ENCODE assay signal across 12 cellular contexts in the genomic region with DNA sequence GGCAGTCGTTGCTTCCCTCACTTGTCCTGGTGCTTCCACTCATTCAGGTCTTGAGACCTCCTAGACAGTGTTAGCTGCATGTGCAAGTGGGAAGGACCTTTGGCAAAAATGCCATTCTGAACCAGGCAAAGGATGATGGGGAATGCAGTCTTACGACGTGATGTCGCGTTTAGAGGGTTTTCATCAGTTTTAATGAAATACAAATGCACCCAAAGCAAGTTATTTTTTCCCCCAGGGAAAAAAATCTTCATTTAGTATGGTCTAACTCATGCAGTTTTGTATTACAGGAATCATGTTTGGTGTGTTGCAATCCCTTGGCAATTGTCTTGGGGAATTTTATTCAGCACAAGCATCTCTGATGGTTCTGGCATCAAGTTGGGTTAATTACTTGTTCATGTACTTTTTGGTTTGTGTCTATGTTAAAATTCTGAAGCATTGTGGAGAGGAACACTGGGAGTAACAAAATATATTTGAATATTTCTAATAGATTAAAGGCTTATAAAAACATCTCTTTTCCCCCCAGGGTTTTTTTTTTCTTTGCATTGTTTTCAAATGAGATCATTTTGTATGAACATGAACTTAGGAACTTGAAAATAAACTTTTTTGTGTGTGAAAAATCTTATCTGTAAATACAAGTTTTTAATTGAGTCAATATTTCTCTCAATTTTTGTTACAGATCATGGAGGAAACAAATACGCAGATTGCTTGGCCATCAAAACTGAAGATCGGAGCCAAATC.
DNase-seq lines count a peak whose midpoint lies in the region; ATAC-seq, FAIRE-seq and TF ChIP-seq lines count a peak whose summit lies in the region.
"Had no signal": no experiment of that assay in that cellular context is flagged by ENCODE, and none has a peak within 500 bp of the region (broad histone marks: within the 10 kb centered on the region; RNA-seq: fewer than 3 reads in every experiment).

No MANE protein-coding gene starts in this region.

- H3K27me3 ChIP-seq in brain microvascular endothelial cell (replicated peaks) (no peaks in the 10 kb centered on the region), skeletal muscle tissue (ENCODE audit: control insufficient read depth in 3 of 3, insufficient read depth in 3 of 3, low read length in 3 of 3) (no peaks in the 10 kb centered on the region)
- H3K27me3 ChIP-seq: neutrophil had no signal

- no peaks in the 10 kb centered on the region for H3K9me3 ChIP-seq in skeletal muscle tissue (ENCODE audit: control insufficient read depth in 3 of 3, low read length in 3 of 3)
- H3K9me3 ChIP-seq: neutrophil had no signal

- peaks cover 7 to 13% (median 9%) of the 10 kb centered on the region in 3 donors for H3K4me1 ChIP-seq in skeletal muscle tissue (ENCODE audit: control insufficient read depth in 3 of 3, insufficient read depth in 3 of 3, low read length in 3 of 3)

- no peaks in the 10 kb centered on the region for H3K36me3 ChIP-seq in brain microvascular endothelial cell (replicated peaks)
- no peaks in the 10 kb centered on the region for H3K36me3 ChIP-seq in skeletal muscle tissue (ENCODE audit: control insufficient read depth in 3 of 3, insufficient read depth in 3 of 3, low read length in 3 of 3)
- H3K36me3 ChIP-seq: neutrophil had no signal

- in situ Hi-C loops in brain microvascular endothelial cell (cut with HindIII; ENCODE audit: low pct_ligation_motif_present, low sequenced_read_pairs) = no loop called here

- H3K27ac ChIP-seq in brain microvascular endothelial cell (peak overlapping the region; percentile 68), skeletal muscle tissue (ENCODE audit: low read depth, low read length) (peak overlapping the region; percentile 37)
- H3K27ac ChIP-seq: neutrophil had no signal

- no peak for TF ChIP-seq CTCF in brain microvascular endothelial cell (IDR thresholded peaks at IDR 0.05; ENCODE audit: low read depth, low read length, missing control alignments)

- DNase-seq in H54 (ENCODE audit: insufficient read length, low spot score) = no peak
- no peak for DNase-seq in brain microvascular endothelial cell
- no peak for DNase-seq in left cardiac atrium
- no peak for DNase-seq in activated CD4-positive, alpha-beta T cell treated with anti-CD3 and anti-CD28 coated beads, Interleukin-2, amount 50 U/mL, for 1 hour
- DNase-seq in COLO829 (ENCODE audit: low spot score) = no peak
- no peak for DNase-seq in RPMI8226
- DNase-seq: activated CD4-positive, alpha-beta T cell treated with anti-CD3 and anti-CD28 coated beads, Interleukin-2, amount 10 ng/mL, durations not matched to agents 24 days and 14 days; activated naive CD4-positive, alpha-beta T cell treated with anti-CD3 and anti-CD28 coated beads for 36 hours; NCI-H1105 treated with DMSO at 0.1 percent for 48 hours had no signal

- peak; percentile 83 for FAIRE-seq in H54 (lab: Jason Lieb, UNC)

- H3K4me3 ChIP-seq in brain microvascular endothelial cell (ENCODE audit: low read depth, low read length) (no peak overlapping the region), skeletal muscle tissue (ENCODE audit: low read length in 3 of 3) (peak overlapping the region in 1 of 3 donors; percentile 34)

- no peak overlapping the region for H3K9ac ChIP-seq in skeletal muscle tissue (ENCODE audit: low read depth in 1 of 3, low read length in 3 of 3)

- intact Hi-C loops in left cardiac atrium (cut with DNase I) = no loop called here

- TF ChIP-seq POLR2A in H54 (IDR thresholded peaks at IDR 0.05; ENCODE audit: low read depth, low read length) = no peak

- peak; percentile 83 to 87 for ATAC-seq in left cardiac atrium
- ATAC-seq in HG02588 (IDR thresholded peaks at IDR 0.05; ENCODE audit: unreplicated experiment) = no peak
